Comparison of ENCODE assay signal across 2 cellular contexts in genomic region chr18:9720327-9720726, GRCh38.
TF ChIP-seq lines count a peak whose summit lies in the region.

No MANE protein-coding gene starts in this region.

TF ChIP-seq in A549, 52 proteins besides CTCF, POLR2A, EP300 and RAD21:
- TF ChIP-seq ZFP36 (IDR thresholded peaks at IDR 0.05; ENCODE audit: borderline replicate concordance, partially characterized antibody) (no peak), HES2 (IDR thresholded peaks at IDR 0.05) (no peak), BHLHE40 (IDR thresholded peaks at IDR 0.05; ENCODE audit: low read depth, low read length) (no peak), NFE2L2 (conservative IDR thresholded peaks at IDR 0.05; ENCODE audit: low read length) (no peak), MAX (IDR thresholded peaks at IDR 0.05) (no peak), NR3C1 (IDR thresholded peaks at IDR 0.05) (no peak), E2F6 (IDR thresholded peaks at IDR 0.05; ENCODE audit: borderline replicate concordance, low read depth) (no peak), RCOR1 (IDR thresholded peaks at IDR 0.05; ENCODE audit: low read depth, low read length) (no peak), BCL3 (IDR thresholded peaks at IDR 0.05) (no peak), ESRRA (IDR thresholded peaks at IDR 0.05; ENCODE audit: borderline replicate concordance, low read length) (no peak), FOXS1 (CRISPR knock-in tag; IDR thresholded peaks at IDR 0.05) (no peak), EHF (CRISPR knock-in tag; IDR thresholded peaks at IDR 0.05) (no peak), JUN (IDR thresholded peaks at IDR 0.05) (no peak), ZSCAN20 (CRISPR knock-in tag; IDR thresholded peaks at IDR 0.05) (no peak), RFX5 (IDR thresholded peaks at IDR 0.05) (no peak), PBX3 (IDR thresholded peaks at IDR 0.05) (no peak)
TF ChIP-seq in A549: peak in this region for 0.

TF ChIP-seq in H1, 55 proteins besides CTCF, POLR2A, EP300 and RAD21:
- TF ChIP-seq SUZ12 (IDR thresholded peaks at IDR 0.05; ENCODE audit: low read length) (no peak), NANOG (IDR thresholded peaks at IDR 0.05; ENCODE audit: insufficient read depth, low read depth, low read length, poor library complexity, severe bottlenecking) (no peak), SIN3A (conservative IDR thresholded peaks at IDR 0.05 in 1 of 2, IDR thresholded peaks at IDR 0.05 in 1 of 2; ENCODE audit: low read depth in 1 of 2, low read length in 2 of 2) (no peak), YY1 (IDR thresholded peaks at IDR 0.05; ENCODE audit: low read depth, low read length) (no peak)
